ENCODE assay signal across 21 cellular contexts in the genomic region with DNA sequence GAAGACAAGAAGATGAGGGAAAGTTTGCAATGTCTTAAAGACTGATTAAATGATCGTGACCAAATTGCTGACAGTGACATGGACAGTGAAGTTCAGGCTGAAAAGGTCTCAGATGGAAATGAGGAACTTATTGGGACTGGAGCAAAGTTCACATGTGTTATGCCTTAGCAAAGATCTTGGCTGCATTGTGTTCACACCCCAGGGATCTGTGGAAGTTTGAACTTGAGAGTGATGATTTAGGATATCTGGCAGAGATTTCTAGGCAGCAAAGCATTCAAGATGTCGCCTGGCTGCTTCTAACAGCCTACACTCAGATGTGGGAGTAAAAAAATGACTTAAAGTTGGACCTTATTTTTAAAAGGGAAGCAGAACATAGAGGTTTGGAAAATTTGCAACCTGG. TPM values are rescaled to one million over a fixed set of nuclear protein-coding genes. Genes with fewer than 3 reads are reported as not detected.
"Had no signal": no experiment of that assay in that cellular context is flagged by ENCODE, and none has a peak within 500 bp of the region (broad histone marks: within the 10 kb centered on the region; RNA-seq: fewer than 3 reads in every experiment).

No MANE protein-coding gene starts in this region.

- DNase-seq: activated B cell treated with CpG ODN at 0.5 μM for 24 hours; activated CD4-positive, alpha-beta T cell treated with anti-CD3 and anti-CD28 coated beads for 48 hours; activated CD8-positive, alpha-beta memory T cell treated with anti-CD3 and anti-CD28 coated beads, Interleukin-2, amount 50 U/mL, for 4 hours; activated CD8-positive, alpha-beta T cell treated with anti-CD3 and anti-CD28 coated beads, Interleukin-2, amount 10 ng/mL, durations not matched to agents 7 days and 5 days; activated naive CD8-positive, alpha-beta T cell treated with anti-CD3 and anti-CD28 coated beads for 36 hours; activated T-cell treated with anti-CD3 and anti-CD28 coated beads, Interleukin-2, amount 50 U/mL, for 72 hours; effector memory CD4-positive, alpha-beta T cell; left ventricle myocardium inferior; natural killer cell; nucleus accumbens; posterior cingulate gyrus; stimulated activated CD4-positive, alpha-beta T cell treated with anti-CD3 and anti-CD28 coated beads, Interleukin-15, amount 100 ng/mL, for 24 hours; stimulated activated CD4-positive, alpha-beta T cell treated with anti-CD3 and anti-CD28 coated beads, Interleukin-4, amount 100 ng/mL, for 1 hour; stimulated activated naive CD4-positive, alpha-beta T cell; substantia nigra; T-helper 17 cell had no signal

- H3K9me3 Mint-ChIP-seq: central memory CD8-positive, alpha-beta T cell had no signal

- H3K4me1 Mint-ChIP-seq: activated naive CD8-positive, alpha-beta T cell treated with anti-CD3 and anti-CD28 coated beads for 36 hours had no signal

- ATAC-seq: activated CD8-positive, alpha-beta T cell treated with anti-CD3 and anti-CD28 coated beads, Interleukin-2, amount 10 ng/mL, durations not matched to agents 7 days and 5 days; activated T-cell treated with anti-CD3 and anti-CD28 coated beads, Interleukin-2, amount 50 U/mL, for 72 hours; natural killer cell; T-helper 17 cell had no signal

- H3K27me3 Mint-ChIP-seq: activated B cell treated with CpG ODN at 0.5 μM for 24 hours; activated naive CD8-positive, alpha-beta T cell treated with anti-CD3 and anti-CD28 coated beads for 36 hours; brain; central memory CD8-positive, alpha-beta T cell; memory B cell; T-helper 17 cell had no signal

- H3K4me3 ChIP-seq: coronary artery, left ventricle myocardium inferior, tibial nerve had no signal

- H3K27me3 ChIP-seq: tibial nerve had no signal

- H3K27ac ChIP-seq: left ventricle myocardium inferior had no signal

- H3K4me3 Mint-ChIP-seq: activated B cell treated with CpG ODN at 0.5 μM for 24 hours; activated CD8-positive, alpha-beta T cell treated with anti-CD3 and anti-CD28 coated beads, Interleukin-2, amount 10 ng/mL, durations not matched to agents 7 days and 5 days; activated naive CD8-positive, alpha-beta T cell treated with anti-CD3 and anti-CD28 coated beads for 36 hours; activated T-cell treated with anti-CD3 and anti-CD28 coated beads, Interleukin-2, amount 50 U/mL, for 72 hours; brain; central memory CD8-positive, alpha-beta T cell; memory B cell; natural killer cell had no signal

- H3K27ac Mint-ChIP-seq: activated B cell treated with CpG ODN at 0.5 μM for 24 hours; activated CD8-positive, alpha-beta T cell treated with anti-CD3 and anti-CD28 coated beads, Interleukin-2, amount 10 ng/mL, durations not matched to agents 7 days and 5 days; activated naive CD8-positive, alpha-beta T cell treated with anti-CD3 and anti-CD28 coated beads for 36 hours; activated T-cell treated with anti-CD3 and anti-CD28 coated beads, Interleukin-2, amount 50 U/mL, for 72 hours; memory B cell; natural killer cell; T-helper 17 cell had no signal

RNA-seq across cellular contexts. Expression of a gene that starts 59.3 kb away (rescaled TPM):
- total RNA-seq: activated B cell treated with CpG ODN at 0.5 μM for 24 hours; activated CD8-positive, alpha-beta T cell treated with anti-CD3 and anti-CD28 coated beads, Interleukin-2, amount 10 ng/mL, durations not matched to agents 7 days and 5 days; activated naive CD8-positive, alpha-beta T cell treated with anti-CD3 and anti-CD28 coated beads for 36 hours; activated T-cell treated with anti-CD3 and anti-CD28 coated beads, Interleukin-2, amount 50 U/mL, for 72 hours had no signal
